20 cellular contexts compared by ENCODE assay signal in the genomic region with DNA sequence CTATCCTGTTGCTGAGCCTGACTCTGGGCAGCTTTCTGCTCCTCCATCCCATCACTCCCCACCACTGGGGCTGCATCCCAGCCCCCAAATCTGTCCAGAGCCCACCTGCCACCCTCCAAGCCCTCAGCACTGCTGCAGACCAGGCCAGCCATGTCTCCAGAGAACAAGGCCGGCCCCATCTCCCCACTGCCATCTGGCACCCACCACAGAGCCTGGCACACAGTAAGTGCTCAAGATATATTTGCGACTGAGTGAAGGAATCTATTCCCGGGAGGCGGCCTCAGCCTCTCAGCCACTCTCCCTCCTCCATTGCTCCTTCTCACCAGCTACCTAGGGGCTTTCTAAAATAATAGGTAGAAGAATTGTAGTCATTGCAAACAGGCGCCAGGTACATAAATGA. TPM values are rescaled to one million over a fixed set of nuclear protein-coding genes. Genes with fewer than 3 reads are reported as not detected.
DNase-seq lines count a peak whose midpoint lies in the region; ATAC-seq, FAIRE-seq and TF ChIP-seq lines count a peak whose summit lies in the region.
"Had no signal": no experiment of that assay in that cellular context is flagged by ENCODE, and none has a peak within 500 bp of the region (broad histone marks: within the 10 kb centered on the region; RNA-seq: fewer than 3 reads in every experiment).

No MANE protein-coding gene starts in this region.

- no TSS peak for BruUV-seq in endothelial cell of umbilical vein (replicated peaks; lab: Mats Ljungman, UMichigan)

- H3K79me2 ChIP-seq in endothelial cell of umbilical vein (ENCODE audit: control insufficient read depth, insufficient read depth, low read length): peaks cover 94% of the 10 kb centered on the region

- H3K4me2 ChIP-seq in endothelial cell of umbilical vein (ENCODE audit: insufficient read depth, low read length): peak overlapping the region; percentile 32

- dilution Hi-C loops in endothelial cell of umbilical vein (cut with MboI; ENCODE audit: extremely low pct_ligation_motif_present, low sequenced_read_pairs): no loop called here

- TF ChIP-seq CTCF in heart right ventricle (IDR thresholded peaks at IDR 0.05): no peak
- TF ChIP-seq CTCF in endothelial cell of umbilical vein (IDR thresholded peaks at IDR 0.05; ENCODE audit: extremely low read depth in 1 of 2, insufficient read depth in 1 of 2, low read depth in 1 of 2, low read length in 2 of 2): no peak
- TF ChIP-seq CTCF in gastrocnemius medialis (IDR thresholded peaks at IDR 0.05 in 4 of 5, conservative IDR thresholded peaks at IDR 0.05 in 1 of 5): no peak
- no peak for TF ChIP-seq CTCF in vagina (IDR thresholded peaks at IDR 0.05)

- H3K9me3 ChIP-seq in heart right ventricle: no peaks in the 10 kb centered on the region
- no peaks in the 10 kb centered on the region for H3K9me3 ChIP-seq in endothelial cell of umbilical vein (replicated peaks; ENCODE audit: control insufficient read depth, insufficient read depth, low read length)
- H3K9me3 ChIP-seq in gastrocnemius medialis: no peaks in the 10 kb centered on the region
- no peaks in the 10 kb centered on the region for H3K9me3 ChIP-seq in vagina
- H3K9me3 ChIP-seq in effector memory CD4-positive, alpha-beta T cell (ENCODE audit: control insufficient read depth, low read length): no peaks in the 10 kb centered on the region
- H3K9me3 ChIP-seq: mucosa of descending colon had no signal

- intact Hi-C loops in heart right ventricle (cut with DNase I) (loop anchor here in 4 of 10 donors (2.0 to 5.0 kb wide), 3 partner anchors 39 to 94 kb away; no protein-coding TSS in a partner anchor), Right ventricle myocardium inferior (cut with DNase I) (no loop called here), endothelial cell of umbilical vein (cut with micrococcal nuclease) (no loop called here), gastrocnemius medialis (cut with DNase I; ENCODE audit: low total_unique reads) (no loop called here), vagina (cut with DNase I) (no loop called here)

- whole genome bisulfite sequencing in heart right ventricle, 2 donors: 59 to 64% methylated on average over 5 of the region's 5 CpGs

- H3K4me3 ChIP-seq in heart right ventricle (peak overlapping the region in 8 of 10 donors; percentile 62 to 91 (median 76)), endothelial cell of umbilical vein (replicated peaks in 1 of 3; ENCODE audit: insufficient read depth in 1 of 3, low read depth in 1 of 3, low read length in 3 of 3) (peak overlapping the region in 2 of 3 experiments; percentile 64 to 87), gastrocnemius medialis (peak overlapping the region in 2 of 4 donors; percentile 6 to 61), vagina (peak overlapping the region; percentile 68 to 80)
- H3K4me3 ChIP-seq in effector memory CD4-positive, alpha-beta T cell (ENCODE audit: insufficient read depth, low read depth, low read length, poor library complexity, severe bottlenecking): no peak overlapping the region
- H3K4me3 ChIP-seq: cardiac muscle cell, GM23248, mucosa of descending colon had no signal

- H3K36me3 ChIP-seq in heart right ventricle: peaks cover 0 to 16% (median 0%) of the 10 kb centered on the region in 9 donors
- no peaks in the 10 kb centered on the region for H3K36me3 ChIP-seq in endothelial cell of umbilical vein (ENCODE audit: control insufficient read depth in 2 of 2, extremely low read depth in 1 of 2, insufficient read depth in 2 of 2, low read length in 2 of 2)
- H3K36me3 ChIP-seq in gastrocnemius medialis: no peaks in the 10 kb centered on the region
- no peaks in the 10 kb centered on the region for H3K36me3 ChIP-seq in vagina
- no peaks in the 10 kb centered on the region for H3K36me3 ChIP-seq in effector memory CD4-positive, alpha-beta T cell (ENCODE audit: control insufficient read depth, insufficient read depth, low read length)
- H3K36me3 ChIP-seq: cardiac muscle cell had no signal

- POLR2A ChIA-PET in endothelial cell of umbilical vein (lab: Charles Lee): no interaction called here

- FAIRE-seq in endothelial cell of umbilical vein (lab: Jason Lieb, UNC): peak; percentile 12
- FAIRE-seq: A204.1 had no signal

- no peak for ATAC-seq in heart right ventricle
- ATAC-seq in Right ventricle myocardium inferior: no peak
- no peak for ATAC-seq in gastrocnemius medialis
- ATAC-seq: mucosa of descending colon, SK-N-SH treated with all-trans-retinoic acid at 6 μM for 48 hours had no signal

- no peak for TF ChIP-seq POLR2A in endothelial cell of umbilical vein (IDR thresholded peaks at IDR 0.05; ENCODE audit: low read depth, low read length)
- no peak for TF ChIP-seq POLR2A in gastrocnemius medialis (IDR thresholded peaks at IDR 0.05)
- TF ChIP-seq POLR2A in vagina (IDR thresholded peaks at IDR 0.05): no peak

- H3K27me3 ChIP-seq in heart right ventricle: peaks cover 0 to 18% (median 4%) of the 10 kb centered on the region in 7 donors
- no peaks in the 10 kb centered on the region for H3K27me3 ChIP-seq in endothelial cell of umbilical vein (ENCODE audit: control insufficient read depth in 2 of 2, insufficient read depth in 2 of 2, low read length in 2 of 2)
- H3K27me3 ChIP-seq in gastrocnemius medialis: peaks cover 0 to 15% (median 6%) of the 10 kb centered on the region in 3 donors
- H3K27me3 ChIP-seq in vagina: no peaks in the 10 kb centered on the region
- H3K27me3 ChIP-seq in effector memory CD4-positive, alpha-beta T cell (replicated peaks; ENCODE audit: control insufficient read depth, insufficient read depth, low read length, poor library complexity, severe bottlenecking): no peaks in the 10 kb centered on the region

- H3K27ac ChIP-seq in heart right ventricle (peak overlapping the region in 9 of 10 donors; percentile 86 to 99 (median 92)), endothelial cell of umbilical vein (ENCODE audit: insufficient read depth, low read depth, low read length) (peak overlapping the region; percentile 91), gastrocnemius medialis (peak overlapping the region; percentile 68 to 86 (median 81)), vagina (peak overlapping the region; percentile 91)
- no peak overlapping the region for H3K27ac ChIP-seq in effector memory CD4-positive, alpha-beta T cell (ENCODE audit: insufficient read depth, low read length, poor library complexity, severe bottlenecking)
- H3K27ac ChIP-seq: cardiac muscle cell, GM23248 had no signal

- in situ Hi-C loops in gastrocnemius medialis (cut with MboI; ENCODE audit: low sequenced_read_pairs in 4 of 4): no loop called here

- DNase-seq in heart right ventricle: no peak
- DNase-seq in Right ventricle myocardium inferior (ENCODE audit: missing footprints): no peak
- no peak for DNase-seq in endothelial cell of umbilical vein (ENCODE audit: low read depth, low spot score)
- DNase-seq in gastrocnemius medialis: no peak
- DNase-seq in vagina (ENCODE audit: extremely low spot score in 2 of 2): no peak
- DNase-seq in NCI-H2196 (lab: John Stamatoyannopoulos, UW; ENCODE audit: unreplicated experiment): no peak
- DNase-seq in effector memory CD4-positive, alpha-beta T cell: no peak
- DNase-seq in NCI-H748 (lab: John Stamatoyannopoulos, UW; ENCODE audit: unreplicated experiment): no peak
- DNase-seq: activated CD4-positive, alpha-beta T cell treated with anti-CD3 and anti-CD28 coated beads, Interleukin-2, amount 10 ng/mL, durations not matched to agents 7 days and 5 days; CD4-positive, CD25-positive, alpha-beta regulatory T cell; EL; GM23248; islet precursor cell; mucosa of descending colon; NCI-H1694 had no signal

- H2AFZ ChIP-seq in endothelial cell of umbilical vein (ENCODE audit: low read depth, low read length): no peak overlapping the region
- H2AFZ ChIP-seq: GM23248 had no signal

- H3K9ac ChIP-seq in endothelial cell of umbilical vein (replicated peaks; ENCODE audit: extremely low read depth, insufficient read depth, low read length): peak overlapping the region; percentile 37

- no peaks in the 10 kb centered on the region for H4K20me1 ChIP-seq in endothelial cell of umbilical vein (replicated peaks; ENCODE audit: control insufficient read depth, extremely low read depth, insufficient read depth, low read length)

- CTCF ChIA-PET in endothelial cell of umbilical vein (lab: Charles Lee): interaction anchor here (1.1 kb wide), 1 partner anchor 112 kb away, joined by 5 read pairs; no protein-coding TSS in a partner anchor

- H3K9me1 ChIP-seq in endothelial cell of umbilical vein (replicated peaks; ENCODE audit: control insufficient read depth, extremely low read depth, insufficient read depth, low read length): no peaks in the 10 kb centered on the region

- H3K4me1 ChIP-seq in heart right ventricle (peaks cover 26 to 82% (median 79%) of the 10 kb centered on the region in 9 donors), endothelial cell of umbilical vein (ENCODE audit: control insufficient read depth, extremely low read depth, insufficient read depth, low read length) (peaks cover 61% of the 10 kb centered on the region), gastrocnemius medialis (peaks cover 53 to 56% of the 10 kb centered on the region in 2 donors), vagina (peaks cover 80% of the 10 kb centered on the region)
- peaks cover 12% of the 10 kb centered on the region for H3K4me1 ChIP-seq in effector memory CD4-positive, alpha-beta T cell (ENCODE audit: control insufficient read depth, insufficient read depth, low read length, poor library complexity, severe bottlenecking)

RNA-seq across cellular contexts. Expression of gene PLXND1, which starts 4.8 kb away (rescaled TPM):
- total RNA-seq in heart right ventricle (100 to 1,000 TPM in 1 of 10 donors, 10 to 100 TPM in 9; 40.9 to 106 (median 62.8) TPM), Right ventricle myocardium inferior (66.3 TPM), endothelial cell of umbilical vein (834 and 860 TPM in 2 replicates), gastrocnemius medialis (10 to 100 TPM; 15.7 to 70.9 (median 19.9) TPM), vagina (96.5 TPM)
- polyA plus RNA-seq in heart right ventricle (100 to 1,000 TPM in 1 of 2 donors, 10 to 100 TPM in 1; 71.2 to 169 TPM), endothelial cell of umbilical vein (300 and 332 TPM in 2 replicates)
- polyA plus RNA-seq in endothelial cell of umbilical vein (2011; cell fraction: cytosol; rRNA removed): 436 and 495 TPM in 2 replicates
- 1,145 and 1,490 TPM in 2 replicates for polyA plus RNA-seq in endothelial cell of umbilical vein (2011; cell fraction: nucleus; rRNA removed)
- polyA plus RNA-seq in endothelial cell of umbilical vein (2012): 463 and 559 TPM in 2 replicates
- 583 and 647 TPM in 2 replicates for polyA minus RNA-seq in endothelial cell of umbilical vein
- polyA minus RNA-seq in endothelial cell of umbilical vein (2011; cell fraction: cytosol; rRNA and poly(A)+ RNA removed): 21.9 TPM
- polyA minus RNA-seq in endothelial cell of umbilical vein (2011; cell fraction: nucleus; rRNA and poly(A)+ RNA removed): 454 and 479 TPM in 2 replicates

RNA-seq across cellular contexts. Expression of gene H1-8, which starts 58.7 kb away (rescaled TPM):
- total RNA-seq in heart right ventricle (not detected), Right ventricle myocardium inferior (not detected), endothelial cell of umbilical vein (not detected in 2 replicates), gastrocnemius medialis (not detected), vagina (not detected)
- polyA plus RNA-seq in heart right ventricle (not detected), endothelial cell of umbilical vein (not detected in 2 replicates)
- not detected in 2 replicates for polyA plus RNA-seq in endothelial cell of umbilical vein (2011; cell fraction: cytosol; rRNA removed)
- not detected in 2 replicates for polyA plus RNA-seq in endothelial cell of umbilical vein (2011; cell fraction: nucleus; rRNA removed)
- not detected in 2 replicates for polyA plus RNA-seq in endothelial cell of umbilical vein (2012)
- polyA minus RNA-seq in endothelial cell of umbilical vein: not detected in 2 replicates
- polyA minus RNA-seq in endothelial cell of umbilical vein (2011; cell fraction: cytosol; rRNA and poly(A)+ RNA removed): not detected
- not detected in 2 replicates for polyA minus RNA-seq in endothelial cell of umbilical vein (2011; cell fraction: nucleus; rRNA and poly(A)+ RNA removed)
- total RNA-seq: activated CD4-positive, alpha-beta T cell treated with anti-CD3 and anti-CD28 coated beads, Interleukin-2, amount 10 ng/mL, durations not matched to agents 7 days and 5 days; cardiac muscle cell; CD4-positive, CD25-positive, alpha-beta regulatory T cell; GM23248; mucosa of descending colon; OCI-LY7; omental fat pad had no signal
- polyA plus RNA-seq: cardiac muscle cell; CD4-positive, CD25-positive, alpha-beta regulatory T cell; GM23248 had no signal
